In genomic region chr18:79738565-79739439, GRCh38 we compare ENCODE assay signal across 22 cellular contexts. TPM values are rescaled to one million over a fixed set of nuclear protein-coding genes. Genes with fewer than 3 reads are reported as not detected.
A peak's percentile ranks its signal among the peaks of the same experiment; 100 is the strongest.
DNase-seq lines count a peak whose midpoint lies in the region; ATAC-seq and TF ChIP-seq lines count a peak whose summit lies in the region.
"Had no signal": no experiment of that assay in that cellular context is flagged by ENCODE, and none has a peak within 500 bp of the region (broad histone marks: within the 10 kb centered on the region; RNA-seq: fewer than 3 reads in every experiment).

No MANE protein-coding gene starts in this region.

- H3K9me3 Mint-ChIP-seq in immature natural killer cell = peaks cover 0 to 11% (median 0%) of the 10 kb centered on the region in 6 donors
- H3K9me3 Mint-ChIP-seq: activated naive CD4-positive, alpha-beta T cell treated with anti-CD3 and anti-CD28 coated beads, Interleukin-2, amount 50 U/mL, for 24 hours; CD8-positive, alpha-beta T cell; natural killer cell treated with Interleukin-12 subunit alpha and Interleukin-12 subunit beta and Interleukin-15 and Interleukin-18, amount 100 ng/mL, for 72 hours; stimulated activated naive CD8-positive, alpha-beta T cell treated with anti-CD3 and anti-CD28 coated beads, Interleukin-15, amount 100 ng/mL, for 72 hours had no signal

- ATAC-seq in Right ventricle myocardium superior (ENCODE audit: poor library complexity) (peak; percentile 36), aorta (ENCODE audit: low FRiP score) (no peak)
- ATAC-seq: CD8-positive, alpha-beta T cell; HCT116; natural killer cell treated with Interleukin-12 subunit alpha and Interleukin-12 subunit beta and Interleukin-15 and Interleukin-18, amount 100 ng/mL, for 72 hours; psoas muscle; stimulated activated naive CD8-positive, alpha-beta T cell treated with anti-CD3 and anti-CD28 coated beads, Interleukin-15, amount 100 ng/mL, for 72 hours had no signal

- peaks cover 2 to 27% of the 10 kb centered on the region in 2 donors for H3K4me1 Mint-ChIP-seq in immature natural killer cell
- H3K4me1 Mint-ChIP-seq: activated naive CD4-positive, alpha-beta T cell treated with anti-CD3 and anti-CD28 coated beads, Interleukin-2, amount 50 U/mL, for 24 hours; stimulated activated naive CD8-positive, alpha-beta T cell treated with anti-CD3 and anti-CD28 coated beads, Interleukin-15, amount 100 ng/mL, for 72 hours had no signal

- no peaks in the 10 kb centered on the region for H3K4me1 ChIP-seq in aorta (ENCODE audit: control insufficient read depth in 1 of 2, insufficient read depth in 2 of 2, low read length in 2 of 2)
- H3K4me1 ChIP-seq: psoas muscle had no signal

- 92 to 93% methylated on average over 22 of the region's 22 CpGs for WGBS in aorta, 2 donors

- peaks cover 0 to 13% (median 5%) of the 10 kb centered on the region in 3 donors for H3K27me3 Mint-ChIP-seq in immature natural killer cell (ENCODE audit: low read depth in 3 of 3)
- H3K27me3 Mint-ChIP-seq: activated naive CD4-positive, alpha-beta T cell treated with anti-CD3 and anti-CD28 coated beads, Interleukin-2, amount 50 U/mL, for 24 hours; natural killer cell treated with Interleukin-12 subunit alpha and Interleukin-12 subunit beta and Interleukin-15 and Interleukin-18, amount 100 ng/mL, for 72 hours; stimulated activated naive CD8-positive, alpha-beta T cell treated with anti-CD3 and anti-CD28 coated beads, Interleukin-15, amount 100 ng/mL, for 72 hours had no signal

- peak overlapping the region in 3 of 6 donors; percentile 6 to 43 (median 36) for H3K27ac Mint-ChIP-seq in immature natural killer cell
- H3K27ac Mint-ChIP-seq: activated naive CD4-positive, alpha-beta T cell treated with anti-CD3 and anti-CD28 coated beads, Interleukin-2, amount 50 U/mL, for 24 hours; CD8-positive, alpha-beta T cell; natural killer cell treated with Interleukin-12 subunit alpha and Interleukin-12 subunit beta and Interleukin-15 and Interleukin-18, amount 100 ng/mL, for 72 hours had no signal

- H3K9me3 ChIP-seq in aorta (ENCODE audit: control insufficient read depth, low read length) = no peaks in the 10 kb centered on the region
- H3K9me3 ChIP-seq: psoas muscle had no signal

- no peaks in the 10 kb centered on the region for H3K27me3 ChIP-seq in aorta (ENCODE audit: control insufficient read depth in 1 of 2, insufficient read depth in 2 of 2, low read length in 1 of 2)

- H3K4me3 Mint-ChIP-seq in immature natural killer cell = no peak overlapping the region
- H3K4me3 Mint-ChIP-seq: activated naive CD4-positive, alpha-beta T cell treated with anti-CD3 and anti-CD28 coated beads, Interleukin-2, amount 50 U/mL, for 24 hours; CD8-positive, alpha-beta T cell; natural killer cell treated with Interleukin-12 subunit alpha and Interleukin-12 subunit beta and Interleukin-15 and Interleukin-18, amount 100 ng/mL, for 72 hours; stimulated activated naive CD8-positive, alpha-beta T cell treated with anti-CD3 and anti-CD28 coated beads, Interleukin-15, amount 100 ng/mL, for 72 hours had no signal

- TF ChIP-seq CTCF in fibroblast of mammary gland (conservative IDR thresholded peaks at IDR 0.05; ENCODE audit: control insufficient read depth, insufficient read depth, low read depth, low read length) = no peak

- H3K36me3 Mint-ChIP-seq in immature natural killer cell = peaks cover 35 to 70% (median 37%) of the 10 kb centered on the region in 3 donors

- intact Hi-C loops in Right ventricle myocardium superior (cut with DNase I) (no loop called here), cardiac septum (cut with DNase I) (no loop called here), aorta (cut with DNase I) (no loop called here)

- no peak overlapping the region for H3K27ac ChIP-seq in aorta (ENCODE audit: low read depth in 1 of 2, low read length in 2 of 2)
- H3K27ac ChIP-seq: psoas muscle had no signal

- H3K4me3 ChIP-seq in fibroblast of mammary gland (ENCODE audit: control insufficient read depth, low read depth, low read length) (no peak overlapping the region), aorta (ENCODE audit: low read length in 2 of 2) (no peak overlapping the region)
- H3K4me3 ChIP-seq: psoas muscle had no signal

- peaks cover 6 to 8% of the 10 kb centered on the region in 2 donors for H3K36me3 ChIP-seq in aorta (ENCODE audit: control insufficient read depth in 1 of 2, insufficient read depth in 2 of 2, low read length in 1 of 2)

- DNase-seq in Right ventricle myocardium superior (peak; percentile 52), cardiac septum (ENCODE audit: low spot score) (no peak), fibroblast of mammary gland (ENCODE audit: low read depth) (peak; percentile 67), middle frontal gyrus (ENCODE audit: extremely low spot score, low spot score) (peak; percentile 23), aorta (peak; percentile 29 to 52), GM19240 (ENCODE audit: insufficient read length, low spot score) (no peak), HCEC 1CT (no peak), immature natural killer cell (no peak)
- DNase-seq: central memory CD4-positive, alpha-beta T cell; Kasumi-1; mesenchymal stem cell; NCI-H2171; NCI-H774; psoas muscle; stimulated activated naive CD8-positive, alpha-beta T cell treated with anti-CD3 and anti-CD28 coated beads, Interleukin-15, amount 100 ng/mL, for 72 hours; SW 1271 had no signal

RNA-seq across cellular contexts. Expression of gene KCNG2, which starts 58.9 kb away (rescaled TPM):
- total RNA-seq in Right ventricle myocardium superior (not detected), cardiac septum (0.32 TPM), aorta (1 to 10 TPM in 1 of 2 donors, under 1 TPM in 1; 0.23 to 1.1 TPM)
- polyA plus RNA-seq in aorta (not detected), immature natural killer cell (not detected)
- total RNA-seq: CD8-positive, alpha-beta T cell; Daoy; glomerular endothelial cell; natural killer cell treated with Interleukin-12 subunit alpha and Interleukin-12 subunit beta and Interleukin-15 and Interleukin-18, amount 100 ng/mL, for 72 hours had no signal

RNA-seq across cellular contexts. Expression of gene CTDP1, which starts 59.2 kb away (rescaled TPM):
- total RNA-seq in Right ventricle myocardium superior (8.7 TPM), cardiac septum (10.8 TPM), aorta (10 to 100 TPM; 18.5 to 19.8 TPM)
- polyA plus RNA-seq in aorta (10 to 100 TPM in 1 of 2 donors, 1 to 10 TPM in 1; 7.0 to 14.9 TPM), immature natural killer cell (10 to 100 TPM in 1 of 3 donors, 1 to 10 TPM in 2; 6.6 to 20.3 (median 9.3) TPM)

Comparison
In these comparisons a context has a peak if more than half of its experiments do, and no peak if none do; other contexts are left out.
1. DNase-seq: peak in Right ventricle myocardium superior (single experiment), fibroblast of mammary gland (single experiment), middle frontal gyrus (single experiment) and aorta (2 of 2); none in cardiac septum (single experiment), GM19240 (single experiment), HCEC 1CT (single experiment) and immature natural killer cell (0 of 3).